ENCODE assay signal across 1 cellular context in genomic region chr11:130585545-130585944, GRCh38.
TF ChIP-seq lines count a peak whose summit lies in the region.

No MANE protein-coding gene starts in this region.

TF ChIP-seq in WTC11, 78 proteins besides CTCF, POLR2A, EP300 and RAD21 (continued from another document):
- TF ChIP-seq USF2 (CRISPR knock-in tag; IDR thresholded peaks at IDR 0.05) (no peak), SMAD4 (CRISPR knock-in tag; IDR thresholded peaks at IDR 0.05) (no peak), CDX4 (CRISPR knock-in tag; IDR thresholded peaks at IDR 0.05; ENCODE audit: borderline replicate concordance) (no peak), EMX1 (CRISPR knock-in tag; IDR thresholded peaks at IDR 0.05) (no peak), ZNF232 (CRISPR knock-in tag; IDR thresholded peaks at IDR 0.05) (no peak)
